1 cellular context compared by ENCODE assay signal in genomic region chr22:36250292-36250960, GRCh38.
TF ChIP-seq lines count a peak whose summit lies in the region.
"Not testable (repeated sequence)": the region's sequence is repeated elsewhere in the genome, so short reads cannot be mapped to it uniquely, and the experiment has no call there.

No MANE protein-coding gene starts in this region.

TF ChIP-seq in HepG2, 621 proteins besides CTCF, POLR2A, EP300 and RAD21 (continued from another document and continues in another):
- peak; percentile 57; the same call in 1 of the 2 replicates for TF ChIP-seq THRA (CRISPR knock-in tag; IDR thresholded peaks at IDR 0.05; ENCODE audit: borderline replicate concordance)
- TF ChIP-seq PITX1 (CRISPR knock-in tag; IDR thresholded peaks at IDR 0.05): peak; percentile 42; the same call in 1 of the 2 replicates
- TF ChIP-seq ZNF414 (CRISPR knock-in tag; IDR thresholded peaks at IDR 0.05): 0 out of 2 replicates have a peak, but pooled peaks have one; percentile 63
- TF ChIP-seq KDM5B (CRISPR knock-in tag; IDR thresholded peaks at IDR 0.05; ENCODE audit: borderline replicate concordance): peak; percentile 39; the same call in 1 of the 2 replicates
- TF ChIP-seq RBFOX2 (IDR thresholded peaks at IDR 0.05; ENCODE audit: low read depth, low read length): peak; percentile 48
- TF ChIP-seq RFXAP (CRISPR knock-in tag; IDR thresholded peaks at IDR 0.05; ENCODE audit: borderline replicate concordance): peak; percentile 52
- not testable (repeated sequence) for TF ChIP-seq CREB1, SOX6, NONO (IDR thresholded peaks at IDR 0.05)
- 0 out of 2 replicates have a peak, but pooled peaks have one; percentile 18 for TF ChIP-seq CREB1 (CRISPR knock-in tag; IDR thresholded peaks at IDR 0.05)
- peak; percentile 92 for TF ChIP-seq MEIS2 (CRISPR knock-in tag; IDR thresholded peaks at IDR 0.05)
- peak; percentile 54; the same call in 1 of the 2 replicates for TF ChIP-seq NR2F6 (IDR thresholded peaks at IDR 0.05)
- peak; percentile 86 for TF ChIP-seq NR2F6 (CRISPR knock-in tag; IDR thresholded peaks at IDR 0.05)
- peak; percentile 68; the same call in 1 of the 2 replicates for TF ChIP-seq IRF2 (CRISPR knock-in tag; IDR thresholded peaks at IDR 0.05)
- TF ChIP-seq BRD4 (CRISPR knock-in tag; IDR thresholded peaks at IDR 0.05): peak; percentile 77; the same call in 1 of the 2 replicates
- TF ChIP-seq DRAP1 (CRISPR knock-in tag; IDR thresholded peaks at IDR 0.05): peak; percentile 89
- TF ChIP-seq KDM6A (CRISPR knock-in tag; IDR thresholded peaks at IDR 0.05; ENCODE audit: low read depth): peak; percentile 44; the same call in 1 of the 2 replicates
- TF ChIP-seq NFIC (IDR thresholded peaks at IDR 0.05; ENCODE audit: low read length): peak; percentile 42; the same call in 1 of the 2 replicates
- TF ChIP-seq ZNF580 (CRISPR knock-in tag; IDR thresholded peaks at IDR 0.05; ENCODE audit: borderline replicate concordance, low read depth): 0 out of 2 replicates have a peak, but pooled peaks have one; percentile 17
- peak; percentile 47; the same call in 1 of the 2 replicates for TF ChIP-seq MEIS1 (CRISPR knock-in tag; IDR thresholded peaks at IDR 0.05; ENCODE audit: borderline replicate concordance)
- TF ChIP-seq IKZF5 (CRISPR knock-in tag; IDR thresholded peaks at IDR 0.05): peak; percentile 72; the same call in 1 of the 2 replicates
- TF ChIP-seq ZNF646 (CRISPR knock-in tag; IDR thresholded peaks at IDR 0.05): peak; percentile 44; the same call in 1 of the 2 replicates
- TF ChIP-seq HNF1A (IDR thresholded peaks at IDR 0.05; ENCODE audit: low read depth): peak; percentile 84
- TF ChIP-seq HNF1A (CRISPR knock-in tag; IDR thresholded peaks at IDR 0.05; ENCODE audit: borderline replicate concordance): peak; percentile 83; the same call in 1 of the 2 replicates
- TF ChIP-seq ZFX (CRISPR knock-in tag; IDR thresholded peaks at IDR 0.05; ENCODE audit: low read depth): peak; percentile 90
- peak; percentile 64 for TF ChIP-seq SOX6 (CRISPR knock-in tag; IDR thresholded peaks at IDR 0.05)
- TF ChIP-seq ZNF350 (CRISPR knock-in tag; IDR thresholded peaks at IDR 0.05; ENCODE audit: borderline replicate concordance, low read depth): peak; percentile 17; the same call in 1 of the 2 replicates
- peak; percentile 43 for TF ChIP-seq POLR2AphosphoS5 (IDR thresholded peaks at IDR 0.05; ENCODE audit: low read depth, low read length)
- 0 out of 2 replicates have a peak, but pooled peaks have one; percentile 21 for TF ChIP-seq TFDP2 (CRISPR knock-in tag; IDR thresholded peaks at IDR 0.05)
- peak; percentile 60; the same call in 1 of the 2 replicates for TF ChIP-seq ETV5 (CRISPR knock-in tag; IDR thresholded peaks at IDR 0.05; ENCODE audit: borderline replicate concordance)
- peak; percentile 39; the same call in 1 of the 2 replicates for TF ChIP-seq JUNB (CRISPR knock-in tag; IDR thresholded peaks at IDR 0.05; ENCODE audit: borderline replicate concordance)
- peak; percentile 67; the same call in 1 of the 2 replicates for TF ChIP-seq NONO (CRISPR knock-in tag; conservative IDR thresholded peaks at IDR 0.05)
- TF ChIP-seq ZBED4 (CRISPR knock-in tag; IDR thresholded peaks at IDR 0.05; ENCODE audit: borderline replicate concordance): peak; percentile 92; the same call in 1 of the 2 replicates
- TF ChIP-seq ZBTB34 (CRISPR knock-in tag; IDR thresholded peaks at IDR 0.05): peak; percentile 44; the same call in 1 of the 2 replicates
- TF ChIP-seq ZBTB20 (CRISPR knock-in tag; IDR thresholded peaks at IDR 0.05; ENCODE audit: borderline replicate concordance, low read depth): peak; percentile 93; the same call in 1 of the 2 replicates
